In genomic region chr21:33406493-33406892, GRCh38 we compare ENCODE assay signal across 1 cellular context.
TF ChIP-seq lines count a peak whose summit lies in the region.

No MANE protein-coding gene starts in this region.

TF ChIP-seq in HEK293, 187 proteins besides CTCF, POLR2A, EP300 and RAD21 (continued from another document):
- TF ChIP-seq PRDM6 (tag by site-specific recombination; IDR thresholded peaks at IDR 0.05): peak; percentile 46; the same call in 1 of the 2 replicates
- no peak for TF ChIP-seq ZNF2 (tag by site-specific recombination; IDR thresholded peaks at IDR 0.05)
- TF ChIP-seq ZNF169 (tag by site-specific recombination; IDR thresholded peaks at IDR 0.05): no peak
- TF ChIP-seq GLIS1 (tag by site-specific recombination; IDR thresholded peaks at IDR 0.05): no peak
- TF ChIP-seq ZNF433 (tag by site-specific recombination; IDR thresholded peaks at IDR 0.05; ENCODE audit: low read depth): no peak
